In the genomic region with DNA sequence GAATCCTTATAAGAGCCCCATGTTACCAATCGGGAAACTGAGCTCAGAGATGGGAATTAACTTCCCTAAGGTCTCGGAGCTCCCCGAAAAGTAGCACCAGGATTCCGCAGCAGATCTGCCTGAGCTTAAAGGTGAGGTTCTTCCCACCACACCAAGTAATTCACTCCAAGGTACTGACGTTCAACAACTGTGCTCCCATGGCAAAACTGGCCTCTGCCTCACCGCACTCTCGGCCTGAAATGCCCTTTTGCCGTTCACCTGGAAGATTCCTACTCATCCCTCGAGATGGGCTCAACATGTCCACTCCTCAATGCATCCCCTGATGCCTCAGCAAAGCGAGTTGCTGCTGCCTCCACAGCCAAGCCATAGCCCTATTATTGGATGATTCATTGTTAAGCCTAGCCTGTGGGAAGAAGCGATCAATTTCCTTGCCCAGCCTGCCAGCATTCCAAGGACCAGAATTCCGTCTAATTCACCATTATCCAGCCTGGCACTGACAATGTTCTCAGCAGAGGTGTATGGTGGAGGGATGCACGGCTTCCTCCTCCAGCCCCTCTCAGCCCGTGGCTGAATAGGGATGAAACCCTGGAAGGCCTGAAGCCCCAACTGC, we compare ENCODE assay signal across 14 cellular contexts. TPM values are rescaled to one million over a fixed set of nuclear protein-coding genes. Genes with fewer than 3 reads are reported as not detected.
DNase-seq lines count a peak whose midpoint lies in the region; ATAC-seq and TF ChIP-seq lines count a peak whose summit lies in the region.
"Had no signal": no experiment of that assay in that cellular context is flagged by ENCODE, and none has a peak within 500 bp of the region (broad histone marks: within the 10 kb centered on the region; RNA-seq: fewer than 3 reads in every experiment).

No MANE protein-coding gene starts in this region.

- H3K4me3 Mint-ChIP-seq in CD4-positive, alpha-beta T cell, result no peak overlapping the region
- H3K4me3 Mint-ChIP-seq in T-helper 17 cell, result no peak overlapping the region
- H3K4me3 Mint-ChIP-seq in progenitor cell of endocrine pancreas (ENCODE audit: low read depth), result no peak overlapping the region
- no peak overlapping the region for H3K4me3 Mint-ChIP-seq in activated CD8-positive, alpha-beta T cell treated with anti-CD3 and anti-CD28 coated beads, Interleukin-2, amount 10 ng/mL, durations not matched to agents 7 days and 5 days
- H3K4me3 Mint-ChIP-seq: activated CD8-positive, alpha-beta T cell treated with anti-CD3 and anti-CD28 coated beads for 36 hours had no signal

- intact Hi-C loops in CD4-positive, alpha-beta T cell (cut with DNase I, micrococcal nuclease), result loop anchor here in 1 of 2 experiments (5.0 kb wide), 1 partner anchor 43 kb away; no protein-coding TSS in a partner anchor

- H3K4me3 ChIP-seq in gastroesophageal sphincter, result no peak overlapping the region

- no peak for TF ChIP-seq CTCF in CD4-positive, alpha-beta T cell (IDR thresholded peaks at IDR 0.05)
- TF ChIP-seq CTCF in gastroesophageal sphincter (IDR thresholded peaks at IDR 0.05) (no peak), progenitor cell of endocrine pancreas (IDR thresholded peaks at IDR 0.05; ENCODE audit: unreplicated experiment) (no peak)

- TF ChIP-seq EP300 in gastroesophageal sphincter (IDR thresholded peaks at IDR 0.05), result no peak

- ATAC-seq in CD4-positive, alpha-beta T cell (ENCODE audit: poor library complexity), result no peak
- ATAC-seq in T-helper 17 cell (no peak), gastroesophageal sphincter (no peak), HG02571 (IDR thresholded peaks at IDR 0.05; ENCODE audit: unreplicated experiment) (no peak)
- ATAC-seq in activated CD8-positive, alpha-beta T cell treated with anti-CD3 and anti-CD28 coated beads, Interleukin-2, amount 10 ng/mL, durations not matched to agents 7 days and 5 days, result no peak
- ATAC-seq: activated CD8-positive, alpha-beta T cell treated with anti-CD3 and anti-CD28 coated beads for 36 hours; stimulated activated naive CD8-positive, alpha-beta T cell treated with anti-CD3 and anti-CD28 coated beads, Interleukin-15, Interleukin-2, amounts not matched to agents 100 U/mL and 50 U/mL, for 24 hours had no signal

- H3K9me3 Mint-ChIP-seq in CD4-positive, alpha-beta T cell, result no peaks in the 10 kb centered on the region
- H3K9me3 Mint-ChIP-seq in progenitor cell of endocrine pancreas (ENCODE audit: low read depth), result no peaks in the 10 kb centered on the region
- H3K9me3 Mint-ChIP-seq in activated CD8-positive, alpha-beta T cell treated with anti-CD3 and anti-CD28 coated beads, Interleukin-2, amount 10 ng/mL, durations not matched to agents 7 days and 5 days (ENCODE audit: insufficient read depth), result no peaks in the 10 kb centered on the region
- H3K9me3 Mint-ChIP-seq: activated CD8-positive, alpha-beta T cell treated with anti-CD3 and anti-CD28 coated beads for 36 hours had no signal

- CTCF ChIA-PET in CD4-positive, alpha-beta T cell (lab: Charles Lee), result no interaction called here
- CTCF ChIA-PET in activated CD8-positive, alpha-beta T cell treated with anti-CD3 and anti-CD28 coated beads, Interleukin-2, amount 10 ng/mL, durations not matched to agents 7 days and 5 days (lab: Charles Lee), result no interaction called here

- TF ChIP-seq POLR2A in gastroesophageal sphincter (IDR thresholded peaks at IDR 0.05), result no peak

- H3K4me1 ChIP-seq in gastroesophageal sphincter, result peaks cover 0 to 56% (median 20%) of the 10 kb centered on the region in 3 donors

- H3K9me3 ChIP-seq in CD4-positive, alpha-beta T cell (ENCODE audit: control insufficient read depth, low read length), result no peaks in the 10 kb centered on the region
- H3K9me3 ChIP-seq in T-helper 17 cell (ENCODE audit: control insufficient read depth, low read length, poor library complexity, severe bottlenecking), result no peaks in the 10 kb centered on the region
- H3K9me3 ChIP-seq in gastroesophageal sphincter, result no peaks in the 10 kb centered on the region
- H3K9me3 ChIP-seq: Caco-2 had no signal

- no peaks in the 10 kb centered on the region for H3K36me3 ChIP-seq in gastroesophageal sphincter

- no peak for DNase-seq in CD4-positive, alpha-beta T cell
- no peak for DNase-seq in T-helper 17 cell
- DNase-seq in progenitor cell of endocrine pancreas (ENCODE audit: low spot score, unreplicated experiment), result no peak
- no peak for DNase-seq in NCI-H187 treated with DMSO at 0.1 percent for 48 hours (lab: John Stamatoyannopoulos, UW)
- DNase-seq in activated CD8-positive, alpha-beta T cell treated with anti-CD3 and anti-CD28 coated beads, Interleukin-2, amount 10 ng/mL, durations not matched to agents 7 days and 5 days, result no peak
- no peak for DNase-seq in glomerular visceral epithelial cell (ENCODE audit: extremely low spot score)
- DNase-seq: activated CD8-positive, alpha-beta T cell treated with anti-CD3 and anti-CD28 coated beads for 36 hours; Caco-2; SIG-M5; stimulated activated naive CD8-positive, alpha-beta T cell treated with anti-CD3 and anti-CD28 coated beads, Interleukin-15, Interleukin-2, amounts not matched to agents 100 U/mL and 50 U/mL, for 24 hours had no signal

- H3K27me3 Mint-ChIP-seq in CD4-positive, alpha-beta T cell, result no peaks in the 10 kb centered on the region
- no peaks in the 10 kb centered on the region for H3K27me3 Mint-ChIP-seq in T-helper 17 cell
- no peaks in the 10 kb centered on the region for H3K27me3 Mint-ChIP-seq in progenitor cell of endocrine pancreas
- H3K27me3 Mint-ChIP-seq in activated CD8-positive, alpha-beta T cell treated with anti-CD3 and anti-CD28 coated beads, Interleukin-2, amount 10 ng/mL, durations not matched to agents 7 days and 5 days (ENCODE audit: low read depth), result peaks cover 4% of the 10 kb centered on the region
- H3K27me3 Mint-ChIP-seq: activated CD8-positive, alpha-beta T cell treated with anti-CD3 and anti-CD28 coated beads for 36 hours had no signal

- no peak overlapping the region for H3K27ac ChIP-seq in CD4-positive, alpha-beta T cell (ENCODE audit: low read depth, low read length)
- H3K27ac ChIP-seq in gastroesophageal sphincter, result peak overlapping the region in 3 of 4 donors; percentile 61 to 92 (median 86)

- H3K27ac Mint-ChIP-seq in CD4-positive, alpha-beta T cell, result peak overlapping the region; percentile 24
- H3K27ac Mint-ChIP-seq in T-helper 17 cell (peak overlapping the region; percentile 78), progenitor cell of endocrine pancreas (peak overlapping the region; percentile 70)
- H3K27ac Mint-ChIP-seq in activated CD8-positive, alpha-beta T cell treated with anti-CD3 and anti-CD28 coated beads, Interleukin-2, amount 10 ng/mL, durations not matched to agents 7 days and 5 days, result no peak overlapping the region
- H3K27ac Mint-ChIP-seq: activated CD8-positive, alpha-beta T cell treated with anti-CD3 and anti-CD28 coated beads for 36 hours had no signal

- no peaks in the 10 kb centered on the region for H3K27me3 ChIP-seq in CD4-positive, alpha-beta T cell (ENCODE audit: control insufficient read depth, insufficient read depth, low read length)
- H3K27me3 ChIP-seq in gastroesophageal sphincter, result no peaks in the 10 kb centered on the region

- POLR2A ChIA-PET in CD4-positive, alpha-beta T cell (lab: Charles Lee), result no interaction called here
- POLR2A ChIA-PET in activated CD8-positive, alpha-beta T cell treated with anti-CD3 and anti-CD28 coated beads, Interleukin-2, amount 10 ng/mL, durations not matched to agents 7 days and 5 days (lab: Charles Lee), result no interaction called here

- peaks cover 25% of the 10 kb centered on the region for H3K4me1 Mint-ChIP-seq in CD4-positive, alpha-beta T cell (ENCODE audit: low read depth)
- H3K4me1 Mint-ChIP-seq in T-helper 17 cell (peaks cover 21% of the 10 kb centered on the region), progenitor cell of endocrine pancreas (ENCODE audit: low read depth) (peaks cover 19% of the 10 kb centered on the region)
- peaks cover 22% of the 10 kb centered on the region for H3K4me1 Mint-ChIP-seq in activated CD8-positive, alpha-beta T cell treated with anti-CD3 and anti-CD28 coated beads, Interleukin-2, amount 10 ng/mL, durations not matched to agents 7 days and 5 days (ENCODE audit: low read depth)

- WGBS in gastroesophageal sphincter (ENCODE audit: low coverage in 1 of 2), 2 donors, result 82 to 85% methylated on average over 2 to 10 of the region's 14 CpGs

- no peaks in the 10 kb centered on the region for H3K36me3 Mint-ChIP-seq in CD4-positive, alpha-beta T cell (ENCODE audit: low read depth)
- H3K36me3 Mint-ChIP-seq in T-helper 17 cell (ENCODE audit: low read depth), result no peaks in the 10 kb centered on the region
- H3K36me3 Mint-ChIP-seq in progenitor cell of endocrine pancreas (ENCODE audit: insufficient read depth), result peaks cover 4% of the 10 kb centered on the region
- no peaks in the 10 kb centered on the region for H3K36me3 Mint-ChIP-seq in activated CD8-positive, alpha-beta T cell treated with anti-CD3 and anti-CD28 coated beads, Interleukin-2, amount 10 ng/mL, durations not matched to agents 7 days and 5 days (ENCODE audit: low read depth)

RNA-seq across cellular contexts. Expression of gene PLAAT3, which starts 4.2 kb away (rescaled TPM):
- 1 to 10 TPM; 2.4 to 3.6 TPM for total RNA-seq in CD4-positive, alpha-beta T cell
- total RNA-seq in T-helper 17 cell, result 1 to 10 TPM; 2.5 to 3.3 TPM
- 10 to 100 TPM; 45.9 to 69.1 (median 53.2) TPM for total RNA-seq in gastroesophageal sphincter
- 41.9 and 46.3 TPM in 2 replicates for total RNA-seq in progenitor cell of endocrine pancreas
- 10 to 100 TPM in 1 of 2 experiments, 1 to 10 TPM in 1; 9.7 to 10.4 TPM for total RNA-seq in activated CD8-positive, alpha-beta T cell treated with anti-CD3 and anti-CD28 coated beads, Interleukin-2, amount 10 ng/mL, durations not matched to agents 7 days and 5 days

RNA-seq across cellular contexts. Expression of gene PLAAT2, which starts 46.9 kb away (rescaled TPM):
- total RNA-seq in CD4-positive, alpha-beta T cell, result under 1 TPM; 0.34 to 0.49 TPM
- under 1 TPM in 1 of 2 donors, not detected in 1; 0.63 TPM for total RNA-seq in T-helper 17 cell
- not detected for total RNA-seq in gastroesophageal sphincter
- total RNA-seq in progenitor cell of endocrine pancreas, result not detected in 2 replicates
- under 1 TPM in 1 of 2 experiments, not detected in 1; 0.57 TPM for total RNA-seq in activated CD8-positive, alpha-beta T cell treated with anti-CD3 and anti-CD28 coated beads, Interleukin-2, amount 10 ng/mL, durations not matched to agents 7 days and 5 days
- total RNA-seq: fibroblast of lung, NCI-H460 had no signal
